ENCODE assay signal across 18 cellular contexts in the genomic region with DNA sequence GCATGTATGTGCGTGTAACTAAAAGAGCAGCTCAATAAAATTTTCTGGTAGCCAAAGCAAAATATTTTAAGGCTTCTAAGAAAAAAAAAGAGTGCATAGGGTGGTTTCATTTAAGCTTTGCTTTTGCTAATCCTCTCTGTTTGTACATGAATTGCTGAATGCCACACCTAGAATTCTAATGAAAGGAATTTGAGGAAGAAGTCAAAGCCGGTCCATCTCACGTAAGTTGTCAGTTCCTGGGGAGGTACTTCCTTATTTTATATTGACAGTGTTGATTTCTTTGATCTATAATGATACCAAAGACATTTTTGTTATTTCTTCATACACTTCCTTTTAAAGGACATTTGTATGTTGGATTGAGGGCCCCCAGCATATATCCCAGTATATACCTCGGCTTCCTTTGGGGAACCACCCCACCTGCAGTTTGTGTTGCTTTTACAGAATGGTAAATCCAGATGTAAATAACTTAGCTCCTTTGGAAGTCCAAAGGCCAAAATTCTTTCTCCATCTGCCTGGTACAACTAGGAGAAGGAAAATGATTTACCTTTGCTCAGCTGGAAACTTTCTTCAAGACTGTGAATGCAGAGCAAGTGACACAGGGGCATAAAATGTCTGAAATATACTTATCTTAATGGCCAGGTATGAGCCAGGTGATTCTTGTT.
DNase-seq lines count a peak whose midpoint lies in the region; ATAC-seq and TF ChIP-seq lines count a peak whose summit lies in the region.
"Had no signal": no experiment of that assay in that cellular context is flagged by ENCODE, and none has a peak within 500 bp of the region (broad histone marks: within the 10 kb centered on the region; RNA-seq: fewer than 3 reads in every experiment).

No MANE protein-coding gene starts in this region.

- H3K27me3 ChIP-seq in right cardiac atrium (ENCODE audit: control insufficient read depth, insufficient read depth) = no peaks in the 10 kb centered on the region
- H3K27me3 ChIP-seq: BE2C, SJCRH30 had no signal

- no peak overlapping the region for H3K4me3 ChIP-seq in epithelial cell of esophagus (ENCODE audit: low read length)
- no peak overlapping the region for H3K4me3 ChIP-seq in mucosa of descending colon
- no peak overlapping the region for H3K4me3 ChIP-seq in right cardiac atrium (ENCODE audit: low read length)
- H3K4me3 ChIP-seq: SJCRH30 had no signal

- H3K9me3 ChIP-seq in mucosa of descending colon = no peaks in the 10 kb centered on the region
- no peaks in the 10 kb centered on the region for H3K9me3 ChIP-seq in right cardiac atrium (ENCODE audit: control insufficient read depth, low read length)
- H3K9me3 ChIP-seq: BE2C had no signal

- ATAC-seq in mucosa of descending colon = peak; percentile 43
- no peak for ATAC-seq in HG02870 (IDR thresholded peaks at IDR 0.05; ENCODE audit: unreplicated experiment)
- no peak for ATAC-seq in right cardiac atrium
- no peak for ATAC-seq in HG02642 (IDR thresholded peaks at IDR 0.05; ENCODE audit: poor library complexity, unreplicated experiment)

- TF ChIP-seq CTCF in epithelial cell of esophagus (IDR thresholded peaks at IDR 0.05; ENCODE audit: insufficient read depth, low read depth, low read length, missing control alignments) = no peak
- no peak for TF ChIP-seq CTCF in mucosa of descending colon (IDR thresholded peaks at IDR 0.05)

- H3K27ac ChIP-seq in right cardiac atrium (ENCODE audit: low read length) = no peak overlapping the region
- H3K27ac ChIP-seq: SJCRH30 had no signal

- 87% methylated on average over 4 of the region's 4 CpGs for WGBS in right cardiac atrium

- peaks cover 4% of the 10 kb centered on the region for H3K4me1 ChIP-seq in mucosa of descending colon (ENCODE audit: low read depth)
- H3K4me1 ChIP-seq in right cardiac atrium (ENCODE audit: control insufficient read depth, insufficient read depth, low read length) = no peaks in the 10 kb centered on the region
- H3K4me1 ChIP-seq: BE2C had no signal

- DNase-seq in HT-29 (ENCODE audit: low spot score) (peak; percentile 61), NOMO-1 treated with DMSO at 0.1 percent for 48 hours (lab: John Stamatoyannopoulos, UW; ENCODE audit: unreplicated experiment) (peak; percentile 49), epithelial cell of esophagus (ENCODE audit: low read depth) (peak; percentile 39), mucosa of descending colon (no peak), right cardiac atrium (no peak)
- DNase-seq: BE2C; CD8-positive, alpha-beta memory T cell; GF-D8; GOT3; Karpas-422; NCI-H1436 treated with DMSO at 0.1 percent for 48 hours; NCI-H2081 treated with DMSO at 0.1 percent for 48 hours; NCI-H226; NCI-H526 treated with DMSO at 0.1 percent for 48 hours; SJCRH30; SW 1271 had no signal

- intact Hi-C loops in mucosa of descending colon (cut with DNase I, micrococcal nuclease) = no loop called here
- intact Hi-C loops in right cardiac atrium (cut with DNase I) = no loop called here

- no peaks in the 10 kb centered on the region for H3K36me3 ChIP-seq in mucosa of descending colon (ENCODE audit: low read depth)
- H3K36me3 ChIP-seq: BE2C, SJCRH30 had no signal

Comparison
In these comparisons a context has a peak if more than half of its experiments do, and no peak if none do; other contexts are left out.
1. DNase-seq: peak in HT-29 (single experiment), NOMO-1 treated with DMSO at 0.1 percent for 48 hours (single experiment) and epithelial cell of esophagus (single experiment); none in mucosa of descending colon (0 of 3) and right cardiac atrium (0 of 3).